ENCODE assay signal across 11 cellular contexts in the genomic region with DNA sequence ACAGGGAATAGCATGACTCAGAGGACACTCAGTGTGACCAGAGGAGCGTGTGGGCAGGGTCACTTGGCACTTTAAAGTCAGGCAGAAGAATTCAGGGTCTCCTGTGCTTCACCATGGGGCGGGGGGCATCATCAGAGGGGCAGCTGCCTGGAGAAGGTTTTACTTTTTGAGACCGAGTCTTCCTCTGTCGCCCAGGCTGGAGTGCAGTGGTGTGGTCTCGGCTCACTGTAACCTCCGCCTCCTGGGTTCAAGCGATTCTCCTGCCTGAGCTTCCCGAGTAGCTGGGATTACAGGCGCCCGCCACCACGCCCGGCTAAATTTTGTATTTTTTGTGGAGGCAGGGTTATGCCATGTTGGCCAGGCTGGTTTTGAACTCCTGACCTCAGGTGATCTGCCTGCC. TPM values are rescaled to one million over a fixed set of nuclear protein-coding genes. Genes with fewer than 3 reads are reported as not detected.
DNase-seq lines count a peak whose midpoint lies in the region; ATAC-seq, FAIRE-seq and TF ChIP-seq lines count a peak whose summit lies in the region.
"Not testable (repeated sequence)": the region's sequence is repeated elsewhere in the genome, so short reads cannot be mapped to it uniquely, and the experiment has no call there.
"Had no signal": no experiment of that assay in that cellular context is flagged by ENCODE, and none has a peak within 500 bp of the region (broad histone marks: within the 10 kb centered on the region; RNA-seq: fewer than 3 reads in every experiment).

No MANE protein-coding gene starts in this region.

- not testable (repeated sequence) for TF ChIP-seq CTCF in HepG2 (CRISPR knock-in tag; IDR thresholded peaks at IDR 0.05)

- not testable (repeated sequence) for H3K79me2 ChIP-seq in HepG2 (ENCODE audit: insufficient read depth, low read length)

- POLR2A ChIA-PET in HepG2 (lab: Yijun Ruan, JAX), result not testable (repeated sequence)

- H3K4me2 ChIP-seq in BLaER1 treated with 17β-estradiol and CSF1 and Interleukin-3, amounts not matched to agents 10 nM and 100 nM, result peak overlapping the region in 7 of 11 experiments; percentile 0 to 71 (median 49); a peak in 8 of 22 replicates
- not testable (repeated sequence) for H3K4me2 ChIP-seq in HepG2 (ENCODE audit: low read depth, low read length)

- not testable (repeated sequence) for TF ChIP-seq POLR2A in HepG2 (IDR thresholded peaks at IDR 0.05; ENCODE audit: insufficient read depth in 1 of 2, low read depth in 2 of 2, low read length in 2 of 2)

- not testable (repeated sequence) for DNase-seq in HepG2 (ENCODE audit: low spot score)

- H3K9me3 ChIP-seq in BLaER1 treated with 17β-estradiol and CSF1 and Interleukin-3, amounts not matched to agents 10 nM and 100 nM (replicated peaks in 1 of 11); HepG2 (ENCODE audit: low read length): not testable (repeated sequence)

- peaks cover 14 to 35% (median 23%) of the 10 kb centered on the region in 10 experiments; a peak in 19 of 20 replicates for H3K4me1 ChIP-seq in BLaER1 treated with 17β-estradiol and CSF1 and Interleukin-3, amounts not matched to agents 10 nM and 100 nM
- not testable (repeated sequence) for H3K4me1 ChIP-seq in HepG2 (ENCODE audit: insufficient read depth, low read length)

- not testable (repeated sequence) for H3K36me3 ChIP-seq in BLaER1 treated with 17β-estradiol and CSF1 and Interleukin-3, amounts not matched to agents 10 nM and 100 nM
- H3K36me3 ChIP-seq in HepG2 (replicated peaks in 1 of 2; ENCODE audit: control insufficient read depth in 1 of 2, insufficient read depth in 2 of 2, low read length in 2 of 2), result peaks cover 49 to 65% of the 10 kb centered on the region in 2 experiments

- not testable (repeated sequence) for H4K20me1 ChIP-seq in BLaER1 treated with 17β-estradiol and CSF1 and Interleukin-3, amounts not matched to agents 10 nM and 100 nM
- peaks cover 11% of the 10 kb centered on the region; the same call in 1 of the 2 replicates for H4K20me1 ChIP-seq in HepG2 (ENCODE audit: insufficient read depth, low read length)

- not testable (repeated sequence) for H3K27me3 ChIP-seq in BLaER1 treated with 17β-estradiol and CSF1 and Interleukin-3, amounts not matched to agents 10 nM and 100 nM; HepG2 (ENCODE audit: control insufficient read depth in 1 of 2, insufficient read depth in 2 of 2, low read length in 2 of 2)

- not testable (repeated sequence) for ATAC-seq in HepG2

- H3K9ac ChIP-seq in BLaER1 treated with 17β-estradiol and CSF1 and Interleukin-3, amounts not matched to agents 10 nM and 100 nM; HepG2 (ENCODE audit: insufficient read depth, low read depth, low read length): not testable (repeated sequence)

- intact Hi-C loops in HepG2 (cut with micrococcal nuclease; ENCODE audit: unreplicated experiment), result not testable (repeated sequence)

- not testable (repeated sequence) for H2AFZ ChIP-seq in HepG2 (ENCODE audit: low read length)

- TF ChIP-seq EP300 in HepG2 (IDR thresholded peaks at IDR 0.05; ENCODE audit: low read depth in 2 of 2, low read length in 2 of 2); HepG2 (CRISPR knock-in tag; IDR thresholded peaks at IDR 0.05; ENCODE audit: borderline replicate concordance): not testable (repeated sequence)

- H3K27ac ChIP-seq in BLaER1 treated with 17β-estradiol and CSF1 and Interleukin-3, amounts not matched to agents 10 nM and 100 nM; HepG2 (ENCODE audit: extremely low read length, insufficient read depth, low read length): not testable (repeated sequence)

- 99% methylated on average over 11 of the region's 12 CpGs for WGBS in HepG2 (ENCODE audit: low lambda C conversion rate)

- not testable (repeated sequence) for TF ChIP-seq RAD21 in HepG2 (CRISPR knock-in tag; IDR thresholded peaks at IDR 0.05)

- in situ Hi-C loops in HepG2 (cut with HindIII; ENCODE audit: extremely low pct_ligation_motif_present, low pct_unique_long_range_greater_than_20kb), result not testable (repeated sequence)

- not testable (repeated sequence) for FAIRE-seq in HepG2 (lab: Jason Lieb, UNC)

- not testable (repeated sequence) for H3K4me3 ChIP-seq in BLaER1 treated with 17β-estradiol and CSF1 and Interleukin-3, amounts not matched to agents 10 nM and 100 nM; HepG2 (replicated peaks in 1 of 3; ENCODE audit: insufficient read depth in 1 of 3, low read depth in 2 of 3, low read length in 3 of 3)

- CTCF ChIA-PET in HepG2 (lab: Yijun Ruan, JAX; ENCODE audit: low intra/inter-chr PET ratio, low total read pairs), result not testable (repeated sequence)

- BruUV-seq in HepG2 (replicated peaks; lab: Mats Ljungman, UMichigan), result not testable (repeated sequence)

TF ChIP-seq in HepG2, 621 proteins besides CTCF, POLR2A, EP300 and RAD21:
- peak; percentile 59 for TF ChIP-seq HNRNPK (IDR thresholded peaks at IDR 0.05; ENCODE audit: low read depth, low read length, poor library complexity, severe bottlenecking)

RNA-seq across cellular contexts. Expression of a gene that starts 32.3 kb away (rescaled TPM):
- total RNA-seq in HepG2 (2016; rRNA removed; fragmentation: Illumina TruSeq; extraction: Trizol), result 69.0 and 105 TPM in 2 replicates
- total RNA-seq in HepG2 (2016; cell fraction: cytosol; rRNA removed; fragmentation: Illumina TruSeq; extraction: Trizol; ENCODE audit: low read depth), result 46.6 and 50.0 TPM in 2 replicates
- 66.2 and 111 TPM in 2 replicates for total RNA-seq in HepG2 (2016; cell fraction: insoluble cytoplasmic fraction; rRNA removed; fragmentation: Illumina TruSeq; extraction: Trizol)
- 72.4 and 74.0 TPM in 2 replicates for total RNA-seq in HepG2 (2016; cell fraction: membrane; rRNA removed; fragmentation: Illumina TruSeq; extraction: Trizol)
- 130 and 145 TPM in 2 replicates for total RNA-seq in HepG2 (2016; cell fraction: nucleus; rRNA removed; fragmentation: Illumina TruSeq; extraction: Trizol)
- 82.4 and 93.6 TPM in 2 replicates for polyA plus RNA-seq in HepG2 (2011; rRNA removed)
- polyA plus RNA-seq in HepG2 (2011; cell fraction: cytosol; rRNA removed), result 54.2 and 60.1 TPM in 2 replicates
- 278 and 296 TPM in 2 replicates for polyA plus RNA-seq in HepG2 (2011; cell fraction: nucleus; rRNA removed)
- 40.5 and 55.8 TPM in 2 replicates for polyA plus RNA-seq in HepG2 (2012)
- 42.5 and 47.9 TPM in 2 replicates for polyA plus RNA-seq in HepG2 (2016; cell fraction: cytosol; fragmentation: Illumina TruSeq; extraction: Trizol; ENCODE audit: low read depth)
- 81.9 and 89.8 TPM in 2 replicates for polyA plus RNA-seq in HepG2 (2016; cell fraction: insoluble cytoplasmic fraction; fragmentation: Illumina TruSeq; extraction: Trizol; ENCODE audit: low read depth)
- 76.1 and 80.8 TPM in 2 replicates for polyA plus RNA-seq in HepG2 (2016; cell fraction: membrane; fragmentation: Illumina TruSeq; extraction: Trizol; ENCODE audit: low read depth)
- polyA plus RNA-seq in HepG2 (2016; cell fraction: nucleus; fragmentation: Illumina TruSeq; extraction: Trizol; ENCODE audit: insufficient read depth, low read depth), result 234 and 237 TPM in 2 replicates
- polyA minus RNA-seq in HepG2 (2011; rRNA and poly(A)+ RNA removed; ENCODE audit: low replicate concordance), result 3.8 and 144 TPM in 2 replicates
- 22.9 and 30.3 TPM in 2 replicates for polyA minus RNA-seq in HepG2 (2011; cell fraction: cytosol; rRNA and poly(A)+ RNA removed)
- 184 and 244 TPM in 2 replicates for polyA minus RNA-seq in HepG2 (2011; cell fraction: nucleus; rRNA and poly(A)+ RNA removed)
- total RNA-seq: A172; A673; B cell; CD4-positive, alpha-beta memory T cell; CD4-positive, alpha-beta T cell; CD4-positive, CD25-positive, alpha-beta regulatory T cell; CD8-positive, alpha-beta memory T cell; CD8-positive, alpha-beta T cell; Daoy had no signal

RNA-seq across cellular contexts. Expression of a gene that starts 41.4 kb away (rescaled TPM):
- 17.2 and 44.0 TPM in 2 replicates for total RNA-seq in HepG2 (2016; rRNA removed; fragmentation: Illumina TruSeq; extraction: Trizol)
- total RNA-seq in HepG2 (2016; cell fraction: cytosol; rRNA removed; fragmentation: Illumina TruSeq; extraction: Trizol; ENCODE audit: low read depth), result 31.5 and 33.0 TPM in 2 replicates
- 14.3 and 47.7 TPM in 2 replicates for total RNA-seq in HepG2 (2016; cell fraction: insoluble cytoplasmic fraction; rRNA removed; fragmentation: Illumina TruSeq; extraction: Trizol)
- total RNA-seq in HepG2 (2016; cell fraction: membrane; rRNA removed; fragmentation: Illumina TruSeq; extraction: Trizol), result 25.3 and 26.3 TPM in 2 replicates
- 79.2 and 109 TPM in 2 replicates for total RNA-seq in HepG2 (2016; cell fraction: nucleus; rRNA removed; fragmentation: Illumina TruSeq; extraction: Trizol)
- polyA plus RNA-seq in HepG2 (2011; rRNA removed), result 80.8 and 85.8 TPM in 2 replicates
- polyA plus RNA-seq in HepG2 (2011; cell fraction: cytosol; rRNA removed), result 22.4 and 52.5 TPM in 2 replicates
- 206 and 219 TPM in 2 replicates for polyA plus RNA-seq in HepG2 (2011; cell fraction: nucleus; rRNA removed)
- 98.9 and 131 TPM in 2 replicates for polyA plus RNA-seq in HepG2 (2012)
- 2.0 and 3.3 TPM in 2 replicates for polyA plus RNA-seq in HepG2 (2016; cell fraction: cytosol; fragmentation: Illumina TruSeq; extraction: Trizol; ENCODE audit: low read depth)
- polyA plus RNA-seq in HepG2 (2016; cell fraction: insoluble cytoplasmic fraction; fragmentation: Illumina TruSeq; extraction: Trizol; ENCODE audit: low read depth), result 7.8 and 8.3 TPM in 2 replicates
- polyA plus RNA-seq in HepG2 (2016; cell fraction: membrane; fragmentation: Illumina TruSeq; extraction: Trizol; ENCODE audit: low read depth), result 3.5 and 4.3 TPM in 2 replicates
- 123 and 146 TPM in 2 replicates for polyA plus RNA-seq in HepG2 (2016; cell fraction: nucleus; fragmentation: Illumina TruSeq; extraction: Trizol; ENCODE audit: insufficient read depth, low read depth)
- polyA minus RNA-seq in HepG2 (2011; rRNA and poly(A)+ RNA removed; ENCODE audit: low replicate concordance), result 124 and 446 TPM in 2 replicates
- polyA minus RNA-seq in HepG2 (2011; cell fraction: cytosol; rRNA and poly(A)+ RNA removed), result 66.0 and 80.2 TPM in 2 replicates
- 170 and 246 TPM in 2 replicates for polyA minus RNA-seq in HepG2 (2011; cell fraction: nucleus; rRNA and poly(A)+ RNA removed)
